ENCODE assay signal across 36 cellular contexts in the genomic region with DNA sequence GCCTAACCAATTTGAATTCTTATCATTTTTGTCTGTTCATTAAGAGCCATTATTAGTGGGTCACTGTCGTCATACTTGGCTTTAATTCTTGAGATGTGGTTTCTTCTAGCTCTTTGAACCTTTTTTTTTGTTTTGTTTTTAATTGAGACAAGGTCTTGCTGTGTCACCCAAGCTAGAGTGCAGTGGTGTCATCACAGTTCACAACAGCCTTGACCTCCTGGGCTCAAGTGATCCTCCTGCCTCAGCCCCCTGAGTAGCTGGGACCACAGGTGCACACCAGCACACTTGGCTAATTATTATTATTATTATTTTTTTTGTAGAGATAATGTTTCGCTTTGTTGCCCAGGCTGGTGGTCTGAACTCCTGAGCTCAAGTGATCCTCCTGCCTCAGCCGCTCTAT.
"Had no signal": no experiment of that assay in that cellular context is flagged by ENCODE, and none has a peak within 500 bp of the region (broad histone marks: within the 10 kb centered on the region; RNA-seq: fewer than 3 reads in every experiment).

No MANE protein-coding gene starts in this region.

- H3K27ac Mint-ChIP-seq: activated T-helper 17 cell treated with anti-CD3 and anti-CD28 coated beads, Interleukin-2, amount 50 U/mL, for 72 hours; naive B cell; progenitor cell of endocrine pancreas; stimulated activated memory B cell treated with anti-CD40 and anti-IgM and Interleukin-4, amounts not matched to agents 10 μg/mL and 1 μg/mL and 100 μg/mL, for 72 hours; stimulated activated naive CD8-positive, alpha-beta T cell treated with anti-CD3 and anti-CD28 coated beads, Interleukin-15, amount 100 ng/mL, for 72 hours; T-cell; T-helper 2 cell treated with Interferon-gamma antibody and Interleukin-4, amounts not matched to agents 5 μg/mL and 100 μg/mL, for 36 hours; type B pancreatic cell had no signal

- H3K4me3 Mint-ChIP-seq: activated T-helper 17 cell treated with anti-CD3 and anti-CD28 coated beads, Interleukin-2, amount 50 U/mL, for 72 hours; brain; mesothelial cell of epicardium; naive B cell; nephron progenitor cell; stimulated activated memory B cell treated with anti-CD40 and anti-IgM and Interleukin-4, amounts not matched to agents 10 μg/mL and 1 μg/mL and 100 μg/mL, for 72 hours; stimulated activated naive CD8-positive, alpha-beta T cell treated with anti-CD3 and anti-CD28 coated beads, Interleukin-15, amount 100 ng/mL, for 72 hours; T-cell; T-helper 2 cell treated with Interferon-gamma antibody and Interleukin-4, amounts not matched to agents 5 μg/mL and 100 μg/mL, for 36 hours; type B pancreatic cell had no signal

- H2AFZ ChIP-seq: hepatocyte had no signal

- H3K9me3 Mint-ChIP-seq: activated T-helper 17 cell treated with anti-CD3 and anti-CD28 coated beads, Interleukin-2, amount 50 U/mL, for 72 hours; stimulated activated memory B cell treated with anti-CD40 and anti-IgM and Interleukin-4, amounts not matched to agents 10 μg/mL and 1 μg/mL and 100 μg/mL, for 72 hours; stimulated activated naive CD8-positive, alpha-beta T cell treated with anti-CD3 and anti-CD28 coated beads, Interleukin-15, amount 100 ng/mL, for 72 hours; T-cell; T-helper 2 cell treated with Interferon-gamma antibody and Interleukin-4, amounts not matched to agents 5 μg/mL and 100 μg/mL, for 36 hours; type B pancreatic cell had no signal

- DNase-seq: activated CD4-positive, alpha-beta T cell treated with anti-CD3 and anti-CD28 coated beads for 4 hours; activated CD4-positive, alpha-beta T cell treated with anti-CD3 and anti-CD28 coated beads, Interleukin-2, amount 50 U/mL, for 48 hours; activated CD8-positive, alpha-beta memory T cell treated with anti-CD3 and anti-CD28 coated beads for 24 hours; activated CD8-positive, alpha-beta memory T cell treated with anti-CD3 and anti-CD28 coated beads, Interleukin-2, amount 50 U/mL, for 4 hours; activated gamma-delta T cell treated with Interleukin-2 at 50 U/mL for 16 hours; activated naive CD4-positive, alpha-beta T cell treated with anti-CD3 and anti-CD28 coated beads, Interleukin-2, amount 50 U/mL, for 16 hours; activated T-cell treated with anti-CD3 and anti-CD28 coated beads, Interleukin-2, amount 50 U/mL, for 1 hour; anterior cingulate cortex; dorsolateral prefrontal cortex; effector memory CD4-positive, alpha-beta T cell; erythroblast; left cardiac atrium; naive B cell; nephron progenitor cell; ovary; stimulated activated CD4-positive, alpha-beta T cell treated with anti-CD3 and anti-CD28 coated beads, Interleukin-1b, Interleukin-23, amount 100 ng/mL, for 48 hours; stimulated activated CD4-positive, alpha-beta T cell treated with anti-CD3 and anti-CD28 coated beads, Interleukin-4, amount 100 ng/mL, for 4 hours; stimulated activated CD8-positive, alpha-beta memory T cell treated with anti-CD3 and anti-CD28 coated beads, Interleukin-4, amount 100 ng/mL, for 48 hours; stimulated activated naive CD8-positive, alpha-beta T cell treated with anti-CD3 and anti-CD28 coated beads, Interleukin-15, amount 100 ng/mL, for 72 hours; substantia nigra; T-cell; uterus had no signal

- H3K27ac ChIP-seq: cardiac muscle cell, coronary artery, dorsolateral prefrontal cortex, hepatocyte, neutrophil, ovary, uterus had no signal

- H3K4me1 Mint-ChIP-seq: activated T-helper 17 cell treated with anti-CD3 and anti-CD28 coated beads, Interleukin-2, amount 50 U/mL, for 72 hours; brain; mesothelial cell of epicardium; stimulated activated memory B cell treated with anti-CD40 and anti-IgM and Interleukin-4, amounts not matched to agents 10 μg/mL and 1 μg/mL and 100 μg/mL, for 72 hours; stimulated activated naive CD8-positive, alpha-beta T cell treated with anti-CD3 and anti-CD28 coated beads, Interleukin-15, amount 100 ng/mL, for 72 hours; T-cell had no signal

- H3K4me3 ChIP-seq: cardiac muscle cell, coronary artery, dorsolateral prefrontal cortex, gastroesophageal sphincter, hepatocyte, ovary, smooth muscle cell, uterus had no signal

- H3K9me3 ChIP-seq: gastroesophageal sphincter, neutrophil, ovary, uterus had no signal

- H3K4me2 ChIP-seq: hepatocyte, smooth muscle cell had no signal

- H3K27me3 Mint-ChIP-seq: activated T-helper 17 cell treated with anti-CD3 and anti-CD28 coated beads, Interleukin-2, amount 50 U/mL, for 72 hours; naive B cell; progenitor cell of endocrine pancreas; stimulated activated memory B cell treated with anti-CD40 and anti-IgM and Interleukin-4, amounts not matched to agents 10 μg/mL and 1 μg/mL and 100 μg/mL, for 72 hours; stimulated activated naive CD8-positive, alpha-beta T cell treated with anti-CD3 and anti-CD28 coated beads, Interleukin-15, amount 100 ng/mL, for 72 hours; T-cell; type B pancreatic cell had no signal

- H3K4me1 ChIP-seq: uterus had no signal

- H3K27me3 ChIP-seq: cardiac muscle cell, dorsolateral prefrontal cortex, gastroesophageal sphincter, hepatocyte, neutrophil, ovary, uterus had no signal

- ATAC-seq: activated T-helper 17 cell treated with anti-CD3 and anti-CD28 coated beads, Interleukin-2, amount 50 U/mL, for 72 hours; gastroesophageal sphincter; left cardiac atrium; sciatic nerve; stimulated activated memory B cell treated with anti-CD40 and anti-IgM and Interleukin-4, amounts not matched to agents 10 μg/mL and 1 μg/mL and 100 μg/mL, for 72 hours; stimulated activated naive CD8-positive, alpha-beta T cell treated with anti-CD3 and anti-CD28 coated beads, Interleukin-15, amount 100 ng/mL, for 72 hours; T-cell had no signal

- H3K36me3 ChIP-seq: ovary, uterus had no signal

- H3K79me2 ChIP-seq: hepatocyte had no signal
